ENCODE assay signal across 9 cellular contexts in the genomic region with DNA sequence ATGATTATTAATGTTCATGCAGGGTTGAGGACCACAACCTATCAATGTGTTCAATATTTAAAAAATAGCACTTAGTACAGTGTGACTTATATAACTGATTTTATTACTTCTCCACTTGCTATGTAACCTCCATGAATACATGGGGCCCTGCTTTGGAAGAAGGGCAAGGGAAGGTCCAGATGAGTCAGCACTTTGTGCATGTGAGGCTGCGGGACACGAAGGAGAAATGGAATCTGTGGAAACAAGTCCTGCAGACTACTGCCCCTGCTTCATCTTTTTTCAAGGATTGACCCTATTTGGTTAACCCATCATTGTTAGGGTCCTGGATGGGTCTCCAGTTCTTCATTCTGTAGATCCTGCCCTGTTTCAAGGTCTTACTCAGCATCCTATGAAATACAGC. TPM values are rescaled to one million over a fixed set of nuclear protein-coding genes. Genes with fewer than 3 reads are reported as not detected.
DNase-seq lines count a peak whose midpoint lies in the region; ATAC-seq and TF ChIP-seq lines count a peak whose summit lies in the region.
"Had no signal": no experiment of that assay in that cellular context is flagged by ENCODE, and none has a peak within 500 bp of the region (broad histone marks: within the 10 kb centered on the region; RNA-seq: fewer than 3 reads in every experiment).

No MANE protein-coding gene starts in this region.

- H3K27ac ChIP-seq in SK-N-SH (ENCODE audit: low read depth in 2 of 2, low read length in 1 of 2), result peak overlapping the region; percentile 79 to 94
- H3K27ac ChIP-seq in gastrocnemius medialis, result peak overlapping the region; percentile 89 to 94 (median 90)
- H3K27ac ChIP-seq: BLaER1 had no signal

- 0% methylated on average over 2 of the region's 2 CpGs for WGBS in SK-N-SH (ENCODE audit: low lambda C conversion rate)

- H3K4me3 ChIP-seq in SK-N-SH (ENCODE audit: low read depth in 2 of 2, low read length in 1 of 2) (peak overlapping the region; percentile 73 to 79), gastrocnemius medialis (peak overlapping the region; percentile 74 to 84 (median 77))

- H4K20me1 ChIP-seq in SK-N-SH (ENCODE audit: insufficient read depth), result no peaks in the 10 kb centered on the region
- H4K20me1 ChIP-seq: BLaER1 had no signal

- POLR2A ChIA-PET in SK-N-SH (lab: Yijun Ruan, JAX), result no interaction called here

- peaks cover 29% of the 10 kb centered on the region for H3K79me2 ChIP-seq in SK-N-SH (ENCODE audit: insufficient read depth)

- peaks cover 24 to 25% of the 10 kb centered on the region in 2 experiments for H3K36me3 ChIP-seq in SK-N-SH (replicated peaks in 1 of 2; ENCODE audit: control insufficient read depth in 1 of 2, insufficient read depth in 2 of 2, low read length in 1 of 2)
- H3K36me3 ChIP-seq in gastrocnemius medialis, result peaks cover 0 to 33% of the 10 kb centered on the region in 2 donors

- intact Hi-C loops in gastrocnemius medialis (cut with DNase I; ENCODE audit: low total_unique reads), result no loop called here

- no peak for TF ChIP-seq POLR2A in gastrocnemius medialis (IDR thresholded peaks at IDR 0.05)

- no peaks in the 10 kb centered on the region for H3K27me3 ChIP-seq in SK-N-SH (ENCODE audit: insufficient read depth)
- no peaks in the 10 kb centered on the region for H3K27me3 ChIP-seq in gastrocnemius medialis
- H3K27me3 ChIP-seq: BLaER1 had no signal

- H3F3A ChIP-seq in SK-N-SH (replicated peaks; ENCODE audit: insufficient read depth), result peaks cover 14% of the 10 kb centered on the region

- in situ Hi-C loops in gastrocnemius medialis (cut with MboI; ENCODE audit: low sequenced_read_pairs in 4 of 4), result no loop called here

- TF ChIP-seq EP300 in SK-N-SH (IDR thresholded peaks at IDR 0.05; ENCODE audit: borderline replicate concordance in 1 of 2, low read depth in 1 of 2, low read length in 1 of 2), result no peak

- peak overlapping the region; percentile 92 for H3K4me2 ChIP-seq in SK-N-SH

- no peak for TF ChIP-seq RAD21 in SK-N-SH (IDR thresholded peaks at IDR 0.05; ENCODE audit: low read length)

- H3K9me2 ChIP-seq in SK-N-SH, result no peaks in the 10 kb centered on the region

- H3K4me1 ChIP-seq in SK-N-SH (ENCODE audit: control insufficient read depth in 1 of 2, insufficient read depth in 2 of 2, low read depth in 1 of 2, low read length in 1 of 2) (peaks cover 0 to 22% of the 10 kb centered on the region in 2 experiments; a peak in 2 of 4 replicates), gastrocnemius medialis (peaks cover 38 to 53% of the 10 kb centered on the region in 2 donors)

- TF ChIP-seq CTCF in SK-N-SH (IDR thresholded peaks at IDR 0.05) (no peak), gastrocnemius medialis (IDR thresholded peaks at IDR 0.05 in 4 of 5, conservative IDR thresholded peaks at IDR 0.05 in 1 of 5) (no peak)

- H3K9ac ChIP-seq in SK-N-SH, result peak overlapping the region; percentile 66; the same call in 1 of the 2 replicates
- H3K9ac ChIP-seq: BLaER1 had no signal

- DNase-seq in NCI-H510A treated with DMSO at 0.1 percent for 48 hours (lab: John Stamatoyannopoulos, UW), result peak; percentile 2
- DNase-seq in NCI-H510A (lab: John Stamatoyannopoulos, UW), result no peak
- peak; percentile 15 for DNase-seq in SK-N-SH
- peak; percentile 59 for DNase-seq in fibroblast of the conjunctiva (ENCODE audit: low read depth)
- DNase-seq in gastrocnemius medialis, result peak; percentile 35 to 59
- no peak for DNase-seq in stimulated activated CD4-positive, alpha-beta T cell treated with anti-CD3 and anti-CD28 coated beads, Interleukin-4, amount 100 ng/mL, for 24 hours

- CTCF ChIA-PET in SK-N-SH (lab: Yijun Ruan, JAX), result interaction anchor here (1.0 to 2.6 kb wide), 3 partner anchors 22 to 56 kb away, joined by 3 to 7 read pairs (median 6); no protein-coding TSS in a partner anchor

- ATAC-seq in gastrocnemius medialis (peak; percentile 31 to 32), GM21526 (IDR thresholded peaks at IDR 0.05; ENCODE audit: low FRiP score, unreplicated experiment) (no peak), HG02642 (IDR thresholded peaks at IDR 0.05; ENCODE audit: poor library complexity, unreplicated experiment) (no peak)

- H3K9me3 ChIP-seq in SK-N-SH, result no peaks in the 10 kb centered on the region
- H3K9me3 ChIP-seq in gastrocnemius medialis, result no peaks in the 10 kb centered on the region
- H3K9me3 ChIP-seq: BLaER1 had no signal

- peak overlapping the region; percentile 99 for H2AFZ ChIP-seq in SK-N-SH (ENCODE audit: low read depth)

TF ChIP-seq in SK-N-SH, 30 proteins besides CTCF, POLR2A, EP300 and RAD21:
- TF ChIP-seq RXRA (IDR thresholded peaks at IDR 0.05; ENCODE audit: borderline replicate concordance, low read depth) (peak; percentile 29; the same call in 1 of the 2 replicates), TCF12 (IDR thresholded peaks at IDR 0.05) (peak; percentile 13; the same call in 1 of the 2 replicates), JUND (IDR thresholded peaks at IDR 0.05) (peak; percentile 48; the same call in 1 of the 2 replicates), MEF2A (IDR thresholded peaks at IDR 0.05; ENCODE audit: borderline replicate concordance, low read depth) (no peak)
- TF ChIP-seq, protein P1, sequence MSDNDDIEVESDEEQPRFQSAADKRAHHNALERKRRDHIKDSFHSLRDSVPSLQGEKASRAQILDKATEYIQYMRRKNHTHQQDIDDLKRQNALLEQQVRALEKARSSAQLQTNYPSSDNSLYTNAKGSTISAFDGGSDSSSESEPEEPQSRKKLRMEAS (IDR thresholded peaks at IDR 0.05; ENCODE audit: low read depth), result peak; percentile 92
- TF ChIP-seq, protein P2, sequence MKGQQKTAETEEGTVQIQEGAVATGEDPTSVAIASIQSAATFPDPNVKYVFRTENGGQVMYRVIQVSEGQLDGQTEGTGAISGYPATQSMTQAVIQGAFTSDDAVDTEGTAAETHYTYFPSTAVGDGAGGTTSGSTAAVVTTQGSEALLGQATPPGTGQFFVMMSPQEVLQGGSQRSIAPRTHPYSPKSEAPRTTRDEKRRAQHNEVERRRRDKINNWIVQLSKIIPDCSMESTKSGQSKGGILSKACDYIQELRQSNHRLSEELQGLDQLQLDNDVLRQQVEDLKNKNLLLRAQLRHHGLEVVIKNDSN (IDR thresholded peaks at IDR 0.05; ENCODE audit: borderline replicate concordance, low read depth), result no peak

RNA-seq across cellular contexts. Expression of a gene that starts 1.6 kb away (rescaled TPM):
- polyA plus RNA-seq in SK-N-SH (2012; rRNA removed), result 21.3 and 25.1 TPM in 2 replicates
- polyA plus RNA-seq in SK-N-SH (2012; cell fraction: cytosol; rRNA removed), result 20.0 and 23.3 TPM in 2 replicates
- polyA plus RNA-seq in SK-N-SH (2012; cell fraction: nucleus; rRNA removed), result 14.5 and 18.3 TPM in 2 replicates
- 10 to 100 TPM; 31.5 to 52.0 (median 44.5) TPM for total RNA-seq in gastrocnemius medialis

RNA-seq across cellular contexts. Expression of a gene that starts 56.2 kb away (rescaled TPM):
- polyA plus RNA-seq in SK-N-SH (2012; rRNA removed), result 1.3 and 1.5 TPM in 2 replicates
- 1.6 and 1.7 TPM in 2 replicates for polyA plus RNA-seq in SK-N-SH (2012; cell fraction: cytosol; rRNA removed)
- 1.5 and 3.8 TPM in 2 replicates for polyA plus RNA-seq in SK-N-SH (2012; cell fraction: nucleus; rRNA removed)
- 10 to 100 TPM in 3 of 4 donors, 1 to 10 TPM in 1; 8.3 to 20.0 (median 13.2) TPM for total RNA-seq in gastrocnemius medialis

Comparison
In these comparisons a context has a peak if more than half of its experiments do, and no peak if none do; other contexts are left out.
1. DNase-seq: peak in NCI-H510A treated with DMSO at 0.1 percent for 48 hours (single experiment), SK-N-SH (single experiment), fibroblast of the conjunctiva (single experiment) and gastrocnemius medialis (2 of 2); none in NCI-H510A (single experiment) and stimulated activated CD4-positive, alpha-beta T cell treated with anti-CD3 and anti-CD28 coated beads, Interleukin-4, amount 100 ng/mL, for 24 hours (single experiment).
2. ATAC-seq: peak in gastrocnemius medialis (2 of 2); none in GM21526 (single experiment) and HG02642 (single experiment).